ENCODE assay signal across 8 cellular contexts in genomic region chr7:139776486-139777303, GRCh38. TPM values are rescaled to one million over a fixed set of nuclear protein-coding genes. Genes with fewer than 3 reads are reported as not detected.
DNase-seq lines count a peak whose midpoint lies in the region; ATAC-seq, FAIRE-seq and TF ChIP-seq lines count a peak whose summit lies in the region.

No MANE protein-coding gene starts in this region.

- peak overlapping the region; percentile 80 for H3K27ac ChIP-seq in CD4-positive, alpha-beta T cell (ENCODE audit: low read depth, low read length)

- no peaks in the 10 kb centered on the region for H3K9me3 Mint-ChIP-seq in CD4-positive, alpha-beta T cell

- peak; percentile 15 for ATAC-seq in CD4-positive, alpha-beta T cell (ENCODE audit: poor library complexity)
- ATAC-seq in HG03378 (IDR thresholded peaks at IDR 0.05; ENCODE audit: unreplicated experiment) (no peak), GM21390 (IDR thresholded peaks at IDR 0.05; ENCODE audit: unreplicated experiment) (no peak)

- H3K27ac Mint-ChIP-seq in CD4-positive, alpha-beta T cell: peak overlapping the region; percentile 92

- H3K4me1 Mint-ChIP-seq in CD4-positive, alpha-beta T cell (ENCODE audit: low read depth): peaks cover 60% of the 10 kb centered on the region

- POLR2A ChIA-PET in CD4-positive, alpha-beta T cell (lab: Charles Lee): interaction anchor here (0.8 to 3.4 kb wide), 9 partner anchors 9 to 149 kb away, joined by 3 to 41 read pairs (median 4); partner anchors contain the start of gene TBXAS1

- peak in 2 of 10 experiments; percentile 9 to 20 for DNase-seq in CD4-positive, alpha-beta T cell
- DNase-seq in HCEC 1CT (peak; percentile 27), RCC 7860 (ENCODE audit: low spot score) (peak; percentile 40), astrocyte of the spinal cord (ENCODE audit: low read depth, low spot score) (peak; percentile 76), retinal pigment epithelial cell (ENCODE audit: low read depth) (no peak)

- FAIRE-seq in RCC 7860 (lab: Jason Lieb, UNC): peak; percentile 32

- no peaks in the 10 kb centered on the region for H3K27me3 ChIP-seq in CD4-positive, alpha-beta T cell (ENCODE audit: control insufficient read depth, insufficient read depth, low read length)

- in situ Hi-C loops in astrocyte of the spinal cord (cut with HindIII; ENCODE audit: low sequenced_read_pairs): no loop called here

- no peaks in the 10 kb centered on the region for H3K27me3 Mint-ChIP-seq in CD4-positive, alpha-beta T cell

- CTCF ChIA-PET in CD4-positive, alpha-beta T cell (lab: Charles Lee): interaction anchor here (1.4 kb wide), 1 partner anchor 130 kb away, joined by 5 read pairs; no protein-coding TSS in a partner anchor

- no peaks in the 10 kb centered on the region for H3K9me3 ChIP-seq in CD4-positive, alpha-beta T cell (ENCODE audit: control insufficient read depth, low read length)

- H3K4me3 ChIP-seq in astrocyte of the spinal cord (ENCODE audit: low read depth, low read length): peak overlapping the region; percentile 89
- H3K4me3 ChIP-seq in iPS-11a (ENCODE audit: low read depth, low read length): peak overlapping the region; percentile 73
- H3K4me3 ChIP-seq in retinal pigment epithelial cell (ENCODE audit: low read length): peak overlapping the region; percentile 86

- peaks cover 27% of the 10 kb centered on the region for H3K36me3 Mint-ChIP-seq in CD4-positive, alpha-beta T cell (ENCODE audit: low read depth)

- intact Hi-C loops in CD4-positive, alpha-beta T cell (cut with DNase I, micrococcal nuclease): loop anchor here (1.0 to 10.0 kb wide), 7 partner anchors 8 to 618 kb away; partner anchors contain the start of gene SLC37A3 (in 1 of the 2)

- TF ChIP-seq CTCF in CD4-positive, alpha-beta T cell (IDR thresholded peaks at IDR 0.05): no peak
- TF ChIP-seq CTCF in astrocyte of the spinal cord (IDR thresholded peaks at IDR 0.05; ENCODE audit: low read depth, low read length) (no peak), retinal pigment epithelial cell (conservative IDR thresholded peaks at IDR 0.05; ENCODE audit: low read depth, low read length) (no peak)

- H3K4me3 Mint-ChIP-seq in CD4-positive, alpha-beta T cell: peak overlapping the region; percentile 98

RNA-seq across cellular contexts. Expression of gene HIPK2, which starts 1.1 kb away (rescaled TPM):
- 10 to 100 TPM; 36.5 to 37.0 TPM for total RNA-seq in CD4-positive, alpha-beta T cell

RNA-seq across cellular contexts. Expression of gene TBXAS1, which starts 52.4 kb away (rescaled TPM):
- 1 to 10 TPM; 5.5 to 6.0 TPM for total RNA-seq in CD4-positive, alpha-beta T cell
